8 cellular contexts compared by ENCODE assay signal in the genomic region with DNA sequence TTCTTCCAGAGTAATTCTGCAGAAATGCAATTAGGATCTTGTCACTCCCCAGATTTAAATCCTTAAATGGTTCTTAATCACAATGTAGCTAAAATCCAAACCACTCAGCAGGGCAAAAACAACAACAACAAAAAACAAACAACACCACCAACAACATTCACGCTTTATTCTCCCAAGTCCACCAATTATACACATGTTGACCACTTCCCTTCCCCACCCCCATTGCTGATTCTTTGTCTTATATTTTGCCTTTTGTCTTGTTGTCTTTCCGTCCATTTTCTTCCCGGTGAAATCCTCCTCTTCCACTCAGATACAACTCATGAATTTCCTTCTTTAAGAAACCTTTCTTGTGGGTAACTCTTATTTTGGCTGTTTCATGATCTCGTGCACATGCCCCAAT.
"Had no signal": no experiment of that assay in that cellular context is flagged by ENCODE, and none has a peak within 500 bp of the region (broad histone marks: within the 10 kb centered on the region; RNA-seq: fewer than 3 reads in every experiment).

No MANE protein-coding gene starts in this region.

- H3K27ac ChIP-seq: GM23248 had no signal

- H3K4me3 ChIP-seq: GM23248, GM23338, HAP-1 had no signal

- H3K36me3 ChIP-seq: HAP-1 had no signal

- H3K4me1 ChIP-seq: HAP-1 had no signal

- DNase-seq: GM23248, GOT3, H7, H9, HCEC 1CT, HFFc6 had no signal

- H3K9me3 ChIP-seq: HAP-1 had no signal
